In the genomic region with DNA sequence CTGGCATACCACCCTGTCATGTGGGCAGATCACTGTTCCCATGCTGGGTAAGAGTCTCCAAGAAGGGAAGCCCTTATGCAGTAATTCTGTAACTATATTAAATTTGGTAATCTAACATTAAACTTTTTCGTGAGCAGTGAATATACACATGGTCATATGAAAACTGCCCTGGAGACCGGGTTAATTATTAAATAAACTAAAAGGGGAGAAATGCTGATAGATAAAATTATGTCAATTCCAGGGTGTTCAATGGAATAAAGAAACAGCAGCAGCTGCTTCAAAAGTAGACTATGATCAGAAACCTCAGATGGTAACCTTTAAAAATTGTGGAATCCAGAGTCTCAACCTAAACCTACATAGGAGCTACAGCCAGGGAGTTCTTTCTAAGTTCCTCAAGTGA, we compare ENCODE assay signal across 29 cellular contexts.
"Had no signal": no experiment of that assay in that cellular context is flagged by ENCODE, and none has a peak within 500 bp of the region (broad histone marks: within the 10 kb centered on the region; RNA-seq: fewer than 3 reads in every experiment).

No MANE protein-coding gene starts in this region.

- H3K27me3 ChIP-seq: brain microvascular endothelial cell, dorsolateral prefrontal cortex had no signal

- H3K4me1 Mint-ChIP-seq: activated CD4-positive, alpha-beta T cell treated with anti-CD3 and anti-CD28 coated beads for 36 hours; activated CD4-positive, alpha-beta T cell treated with anti-CD3 and anti-CD28 coated beads, Interleukin-2, amount 10 ng/mL, durations not matched to agents 24 days and 14 days; activated naive CD4-positive, alpha-beta T cell treated with anti-CD3 and anti-CD28 coated beads, Interleukin-2, amount 10 ng/mL, durations not matched to agents 7 days and 5 days; central memory CD8-positive, alpha-beta T cell; T-helper 17 cell had no signal

- H3K4me3 Mint-ChIP-seq: activated CD4-positive, alpha-beta memory T cell treated with anti-CD3 and anti-CD28 coated beads for 36 hours; activated CD4-positive, alpha-beta T cell treated with anti-CD3 and anti-CD28 coated beads for 36 hours; activated CD4-positive, alpha-beta T cell treated with anti-CD3 and anti-CD28 coated beads, Interleukin-2, amount 10 ng/mL, durations not matched to agents 24 days and 14 days; activated naive CD4-positive, alpha-beta T cell treated with anti-CD3 and anti-CD28 coated beads, Interleukin-2, amount 10 ng/mL, durations not matched to agents 7 days and 5 days; activated T-cell treated with anti-CD3 and anti-CD28 coated beads, Interleukin-2, amount 50 U/mL, for 24 hours; activated T-cell treated with anti-CD3 and anti-CD28 coated beads, Interleukin-2, amount 50 U/mL, for 72 hours; central memory CD8-positive, alpha-beta T cell; dendritic cell treated with granulocyte-macrophage colony-stimulating factor and Interleukin-4, amounts not matched to agents 40 ng/mL and 50 ng/mL, for 4 days; endodermal cell; T-helper 17 cell; T-helper 2 cell treated with Interferon-gamma antibody and Interleukin-4, amounts not matched to agents 5 μg/mL and 100 μg/mL, for 36 hours had no signal

- H3K27ac ChIP-seq: brain microvascular endothelial cell, coronary artery, dorsolateral prefrontal cortex, WERI-Rb-1 had no signal

- H3K36me3 ChIP-seq: brain microvascular endothelial cell had no signal

- H3K4me3 ChIP-seq: coronary artery, dorsolateral prefrontal cortex had no signal

- H3K27ac Mint-ChIP-seq: activated CD4-positive, alpha-beta memory T cell treated with anti-CD3 and anti-CD28 coated beads for 36 hours; activated CD4-positive, alpha-beta T cell treated with anti-CD3 and anti-CD28 coated beads for 36 hours; activated CD4-positive, alpha-beta T cell treated with anti-CD3 and anti-CD28 coated beads, Interleukin-2, amount 10 ng/mL, durations not matched to agents 24 days and 14 days; activated naive CD4-positive, alpha-beta T cell treated with anti-CD3 and anti-CD28 coated beads, Interleukin-2, amount 10 ng/mL, durations not matched to agents 7 days and 5 days; activated naive CD4-positive, alpha-beta T cell treated with anti-CD3 and anti-CD28 coated beads, Interleukin-2, amount 50 U/mL, for 72 hours; activated T-cell treated with anti-CD3 and anti-CD28 coated beads, Interleukin-2, amount 50 U/mL, for 24 hours; activated T-cell treated with anti-CD3 and anti-CD28 coated beads, Interleukin-2, amount 50 U/mL, for 72 hours; dendritic cell treated with granulocyte-macrophage colony-stimulating factor and Interleukin-4, amounts not matched to agents 40 ng/mL and 50 ng/mL, for 4 days; endodermal cell; T-helper 17 cell; T-helper 2 cell treated with Interferon-gamma antibody and Interleukin-4, amounts not matched to agents 5 μg/mL and 100 μg/mL, for 36 hours had no signal

- H3K9me3 Mint-ChIP-seq: activated CD4-positive, alpha-beta memory T cell treated with anti-CD3 and anti-CD28 coated beads for 36 hours; activated CD4-positive, alpha-beta T cell treated with anti-CD3 and anti-CD28 coated beads, Interleukin-2, amount 10 ng/mL, durations not matched to agents 24 days and 14 days; activated naive CD4-positive, alpha-beta T cell treated with anti-CD3 and anti-CD28 coated beads, Interleukin-2, amount 10 ng/mL, durations not matched to agents 7 days and 5 days; activated naive CD4-positive, alpha-beta T cell treated with anti-CD3 and anti-CD28 coated beads, Interleukin-2, amount 50 U/mL, for 72 hours; activated T-cell treated with anti-CD3 and anti-CD28 coated beads, Interleukin-2, amount 50 U/mL, for 24 hours; activated T-cell treated with anti-CD3 and anti-CD28 coated beads, Interleukin-2, amount 50 U/mL, for 72 hours; central memory CD8-positive, alpha-beta T cell; dendritic cell treated with granulocyte-macrophage colony-stimulating factor and Interleukin-4, amounts not matched to agents 40 ng/mL and 50 ng/mL, for 4 days; endodermal cell; T-helper 2 cell treated with Interferon-gamma antibody and Interleukin-4, amounts not matched to agents 5 μg/mL and 100 μg/mL, for 36 hours had no signal

- ATAC-seq: activated CD4-positive, alpha-beta T cell treated with anti-CD3 and anti-CD28 coated beads for 36 hours; activated naive CD4-positive, alpha-beta T cell treated with anti-CD3 and anti-CD28 coated beads, Interleukin-2, amount 50 U/mL, for 72 hours; activated T-cell treated with anti-CD3 and anti-CD28 coated beads, Interleukin-2, amount 50 U/mL, for 72 hours; esophagus mucosa; T-helper 17 cell had no signal

- H3K36me3 Mint-ChIP-seq: activated CD4-positive, alpha-beta memory T cell treated with anti-CD3 and anti-CD28 coated beads for 36 hours; activated naive CD4-positive, alpha-beta T cell treated with anti-CD3 and anti-CD28 coated beads, Interleukin-2, amount 10 ng/mL, durations not matched to agents 7 days and 5 days; activated naive CD4-positive, alpha-beta T cell treated with anti-CD3 and anti-CD28 coated beads, Interleukin-2, amount 50 U/mL, for 72 hours had no signal

- DNase-seq: activated CD4-positive, alpha-beta memory T cell treated with anti-CD3 and anti-CD28 coated beads for 36 hours; activated CD4-positive, alpha-beta T cell treated with anti-CD3 and anti-CD28 coated beads for 36 hours; activated CD4-positive, alpha-beta T cell treated with anti-CD3 and anti-CD28 coated beads, Interleukin-2, amount 10 ng/mL, durations not matched to agents 24 days and 14 days; activated CD4-positive, CD25-positive, alpha-beta regulatory T cell; activated CD4-positive, CD25-positive, alpha-beta regulatory T cell treated with anti-CD3 and anti-CD28 coated beads, Interleukin-2, amount 50 U/mL, for 72 hours; activated CD8-positive, alpha-beta memory T cell treated with anti-CD3 and anti-CD28 coated beads, Interleukin-2, amount 50 U/mL, for 48 hours; activated gamma-delta T cell; activated naive CD4-positive, alpha-beta T cell; activated naive CD4-positive, alpha-beta T cell treated with anti-CD3 and anti-CD28 coated beads, Interleukin-2, amount 10 ng/mL, durations not matched to agents 7 days and 5 days; activated T-cell treated with anti-CD3 and anti-CD28 coated beads for 4 hours; activated T-cell treated with anti-CD3 and anti-CD28 coated beads, Interleukin-2, amount 50 U/mL, for 24 hours; activated T-cell treated with anti-CD3 and anti-CD28 coated beads, Interleukin-2, amount 50 U/mL, for 72 hours; amniotic stem cell; anterior cingulate cortex; brain microvascular endothelial cell; dorsolateral prefrontal cortex; effector memory CD4-positive, alpha-beta T cell; endodermal cell; foreskin fibroblast; head of caudate nucleus; T-helper 17 cell; T1000; WERI-Rb-1 had no signal

- H3K27me3 Mint-ChIP-seq: activated CD4-positive, alpha-beta memory T cell treated with anti-CD3 and anti-CD28 coated beads for 36 hours; activated CD4-positive, alpha-beta T cell treated with anti-CD3 and anti-CD28 coated beads for 36 hours; activated CD4-positive, alpha-beta T cell treated with anti-CD3 and anti-CD28 coated beads, Interleukin-2, amount 10 ng/mL, durations not matched to agents 24 days and 14 days; activated naive CD4-positive, alpha-beta T cell treated with anti-CD3 and anti-CD28 coated beads, Interleukin-2, amount 10 ng/mL, durations not matched to agents 7 days and 5 days; activated T-cell treated with anti-CD3 and anti-CD28 coated beads, Interleukin-2, amount 50 U/mL, for 24 hours; central memory CD8-positive, alpha-beta T cell; dendritic cell treated with granulocyte-macrophage colony-stimulating factor and Interleukin-4, amounts not matched to agents 40 ng/mL and 50 ng/mL, for 4 days; T-helper 17 cell had no signal
